In genomic region chr16:88784074-88784855, GRCh38 we compare ENCODE assay signal across 1 cellular context.
TF ChIP-seq lines count a peak whose summit lies in the region.

No MANE protein-coding gene starts in this region.

TF ChIP-seq in HepG2, 621 proteins besides CTCF, POLR2A, EP300 and RAD21 (continued from another document and continues in another):
- TF ChIP-seq CERS6 (CRISPR knock-in tag; IDR thresholded peaks at IDR 0.05) (no peak), ZSCAN5A (CRISPR knock-in tag; IDR thresholded peaks at IDR 0.05; ENCODE audit: borderline replicate concordance) (no peak), ZNF180 (CRISPR knock-in tag; IDR thresholded peaks at IDR 0.05; ENCODE audit: borderline replicate concordance, low read depth) (no peak), PHF20 (CRISPR knock-in tag; IDR thresholded peaks at IDR 0.05) (no peak), ZBTB2 (CRISPR knock-in tag; IDR thresholded peaks at IDR 0.05; ENCODE audit: low read depth) (peak; percentile 57; the same call in 1 of the 2 replicates), ISX (CRISPR knock-in tag; conservative IDR thresholded peaks at IDR 0.05) (no peak), ZNF557 (CRISPR knock-in tag; IDR thresholded peaks at IDR 0.05) (no peak), MTERF4 (CRISPR knock-in tag; IDR thresholded peaks at IDR 0.05) (peak; percentile 71; the same call in 1 of the 2 replicates), HOXA3 (CRISPR knock-in tag; IDR thresholded peaks at IDR 0.05) (peak; percentile 58; the same call in 1 of the 2 replicates), TFAP4 (IDR thresholded peaks at IDR 0.05; ENCODE audit: borderline replicate concordance, low read depth) (no peak), ZNF207 (IDR thresholded peaks at IDR 0.05; ENCODE audit: borderline replicate concordance) (no peak), MAX (IDR thresholded peaks at IDR 0.05) (peak; percentile 71; the same call in 1 of the 2 replicates), EZH2 (conservative IDR thresholded peaks at IDR 0.05; ENCODE audit: low read depth, low read length) (no peak), ATRX (CRISPR knock-in tag; IDR thresholded peaks at IDR 0.05; ENCODE audit: borderline replicate concordance) (no peak), SP140L (CRISPR knock-in tag; IDR thresholded peaks at IDR 0.05; ENCODE audit: borderline replicate concordance) (no peak), ZNF746 (CRISPR knock-in tag; IDR thresholded peaks at IDR 0.05) (no peak), ZNF761 (CRISPR knock-in tag; conservative IDR thresholded peaks at IDR 0.05) (no peak), TCF7 (IDR thresholded peaks at IDR 0.05; ENCODE audit: low read depth) (no peak), GLI4 (CRISPR knock-in tag; IDR thresholded peaks at IDR 0.05; ENCODE audit: borderline replicate concordance) (no peak), SATB2 (CRISPR knock-in tag; IDR thresholded peaks at IDR 0.05) (no peak), ZNF367 (CRISPR knock-in tag; IDR thresholded peaks at IDR 0.05; ENCODE audit: borderline replicate concordance) (no peak), ZNF280D (CRISPR knock-in tag; IDR thresholded peaks at IDR 0.05) (no peak), SMARCC2 (IDR thresholded peaks at IDR 0.05) (no peak), ZNF652 (CRISPR knock-in tag; IDR thresholded peaks at IDR 0.05; ENCODE audit: borderline replicate concordance, low read depth) (no peak), ZNF7 (CRISPR knock-in tag; IDR thresholded peaks at IDR 0.05) (no peak), EEA1 (CRISPR knock-in tag; IDR thresholded peaks at IDR 0.05; ENCODE audit: borderline replicate concordance) (no peak), SMC3 (IDR thresholded peaks at IDR 0.05; ENCODE audit: low read length) (no peak), KDM5A (IDR thresholded peaks at IDR 0.05; ENCODE audit: borderline replicate concordance, low read length) (no peak), ZNF678 (CRISPR knock-in tag; IDR thresholded peaks at IDR 0.05) (no peak; the same call in 1 of the 2 replicates), CHD2 (IDR thresholded peaks at IDR 0.05; ENCODE audit: low read depth, low read length) (no peak), MXI1 (IDR thresholded peaks at IDR 0.05; ENCODE audit: borderline replicate concordance, low read depth, low read length) (peak; percentile 71; the same call in 1 of the 3 replicates), MTF2 (CRISPR knock-in tag; IDR thresholded peaks at IDR 0.05; ENCODE audit: borderline replicate concordance) (no peak), SRY (CRISPR knock-in tag; IDR thresholded peaks at IDR 0.05) (no peak), JUNB (CRISPR knock-in tag; IDR thresholded peaks at IDR 0.05; ENCODE audit: borderline replicate concordance) (no peak), NAIF1 (CRISPR knock-in tag; IDR thresholded peaks at IDR 0.05; ENCODE audit: borderline replicate concordance) (no peak), ARID2 (CRISPR knock-in tag; IDR thresholded peaks at IDR 0.05; ENCODE audit: borderline replicate concordance) (no peak), ZFP36L2 (CRISPR knock-in tag; IDR thresholded peaks at IDR 0.05) (no peak), ZNF274 (CRISPR knock-in tag; IDR thresholded peaks at IDR 0.05) (no peak), ATF2 (CRISPR knock-in tag; IDR thresholded peaks at IDR 0.05) (0 out of 2 replicates have a peak, but pooled peaks have one; percentile 18), ZBTB42 (CRISPR knock-in tag; IDR thresholded peaks at IDR 0.05) (no peak; the same call in 1 of the 2 replicates), CREM (IDR thresholded peaks at IDR 0.05) (no peak), CREM (CRISPR knock-in tag; IDR thresholded peaks at IDR 0.05) (0 out of 2 replicates have a peak, but pooled peaks have one; percentile 15), RFXAP (CRISPR knock-in tag; IDR thresholded peaks at IDR 0.05; ENCODE audit: borderline replicate concordance) (no peak), FOXP4 (CRISPR knock-in tag; IDR thresholded peaks at IDR 0.05) (peak; percentile 20; the same call in 1 of the 2 replicates), ZNF660 (CRISPR knock-in tag; IDR thresholded peaks at IDR 0.05; ENCODE audit: borderline replicate concordance, low read depth) (no peak), ZNF790 (CRISPR knock-in tag; IDR thresholded peaks at IDR 0.05; ENCODE audit: borderline replicate concordance) (0 out of 2 replicates have a peak, but pooled peaks have one; percentile 63), AHDC1 (CRISPR knock-in tag; IDR thresholded peaks at IDR 0.05; ENCODE audit: borderline replicate concordance) (no peak), NFE2L2 (IDR thresholded peaks at IDR 0.05; ENCODE audit: low read length) (no peak), ZNF530 (CRISPR knock-in tag; IDR thresholded peaks at IDR 0.05; ENCODE audit: low read depth) (no peak), ELF4 (CRISPR knock-in tag; IDR thresholded peaks at IDR 0.05; ENCODE audit: borderline replicate concordance) (no peak), POLR2AphosphoS5 (IDR thresholded peaks at IDR 0.05; ENCODE audit: low read depth, low read length) (no peak)
